Comparison of ENCODE assay signal across 10 cellular contexts in the genomic region with DNA sequence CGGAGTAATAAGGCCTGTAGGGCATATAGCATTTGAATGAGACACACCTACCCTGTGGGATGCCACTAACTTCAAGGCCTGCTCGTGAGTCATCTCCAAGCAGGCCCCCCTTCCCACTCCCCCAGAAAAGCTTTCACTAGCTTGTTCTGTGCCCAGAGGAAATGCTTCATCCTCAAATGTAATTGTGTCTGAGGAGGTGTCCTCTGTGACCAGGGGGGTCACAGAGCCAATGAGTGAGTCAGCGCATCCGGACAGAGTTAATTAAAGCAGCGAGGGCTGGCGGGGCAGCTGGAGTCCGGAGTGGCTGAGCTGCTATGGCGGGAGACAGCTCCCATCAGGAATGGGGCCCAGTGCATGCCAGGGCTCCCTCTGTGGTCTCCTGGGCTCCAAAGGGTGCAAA. TPM values are rescaled to one million over a fixed set of nuclear protein-coding genes. Genes with fewer than 3 reads are reported as not detected.
DNase-seq lines count a peak whose midpoint lies in the region; ATAC-seq, FAIRE-seq and TF ChIP-seq lines count a peak whose summit lies in the region.
"Had no signal": no experiment of that assay in that cellular context is flagged by ENCODE, and none has a peak within 500 bp of the region (broad histone marks: within the 10 kb centered on the region; RNA-seq: fewer than 3 reads in every experiment).

No MANE protein-coding gene starts in this region.

- no peak for ATAC-seq in GM18498 (IDR thresholded peaks at IDR 0.05; ENCODE audit: unreplicated experiment)

- TF ChIP-seq CTCF in CD14-positive monocyte (IDR thresholded peaks at IDR 0.05) = no peak

- DNase-seq in ELF-1 (ENCODE audit: low read depth, low spot score) (peak; percentile 79), RCC 7860 (ENCODE audit: low spot score) (peak; percentile 25), fibroblast of gingiva (ENCODE audit: low read depth) (peak; percentile 21), myocyte (ENCODE audit: low read depth) (peak; percentile 74), medulla oblongata (ENCODE audit: extremely low spot score) (no peak), CD14-positive monocyte (ENCODE audit: low spot score) (no peak), ecto neural progenitor cell (ENCODE audit: low spot score) (no peak)
- DNase-seq: activated CD8-positive, alpha-beta memory T cell treated with anti-CD3 and anti-CD28 coated beads, Interleukin-2, amount 50 U/mL, for 48 hours; OCI-M1 had no signal

- FAIRE-seq in RCC 7860 (lab: Jason Lieb, UNC) = no peak

- peaks cover 4% of the 10 kb centered on the region for H3K4me1 Mint-ChIP-seq in CD14-positive monocyte

- no peaks in the 10 kb centered on the region for H3K9me3 Mint-ChIP-seq in CD14-positive monocyte

- H3K36me3 Mint-ChIP-seq in CD14-positive monocyte = no peaks in the 10 kb centered on the region

- intact Hi-C loops in CD14-positive monocyte (cut with micrococcal nuclease) = no loop called here

- H3K27ac Mint-ChIP-seq in CD14-positive monocyte = no peak overlapping the region

- H3K4me3 Mint-ChIP-seq in CD14-positive monocyte = no peak overlapping the region

- peaks cover 8 to 25% (median 8%) of the 10 kb centered on the region in 3 donors for H3K27me3 Mint-ChIP-seq in CD14-positive monocyte (ENCODE audit: low read depth in 3 of 3)

RNA-seq across cellular contexts. Expression of a gene that starts 27.0 kb away (rescaled TPM):
- not detected in 2 replicates for total RNA-seq in myocyte
- 0.03 TPM for polyA plus RNA-seq in myocyte (2012)
- polyA plus RNA-seq in CD14-positive monocyte = not detected

Comparison
In these comparisons a context has a peak if more than half of its experiments do, and no peak if none do; other contexts are left out.
1. DNase-seq: peak in ELF-1 (single experiment), RCC 7860 (single experiment), fibroblast of gingiva (single experiment) and myocyte (single experiment); none in medulla oblongata (single experiment), CD14-positive monocyte (single experiment) and ecto neural progenitor cell (single experiment).